In genomic region chr15:52439470-52439869, GRCh38 we compare ENCODE assay signal across 18 cellular contexts.
A peak's percentile ranks its signal among the peaks of the same experiment; 100 is the strongest.
DNase-seq lines count a peak whose midpoint lies in the region; ATAC-seq and TF ChIP-seq lines count a peak whose summit lies in the region.
"Had no signal": no experiment of that assay in that cellular context is flagged by ENCODE, and none has a peak within 500 bp of the region (broad histone marks: within the 10 kb centered on the region; RNA-seq: fewer than 3 reads in every experiment).

No MANE protein-coding gene starts in this region.

- H3K27me3 ChIP-seq in foreskin keratinocyte, result no peaks in the 10 kb centered on the region
- H3K27me3 ChIP-seq in subcutaneous abdominal adipose tissue (ENCODE audit: control insufficient read depth in 5 of 5, insufficient read depth in 4 of 5, low read length in 5 of 5), result no peaks in the 10 kb centered on the region

- H3K9me3 Mint-ChIP-seq in natural killer cell, result no peaks in the 10 kb centered on the region
- H3K9me3 Mint-ChIP-seq in natural killer cell treated with Interleukin-12 subunit alpha and Interleukin-12 subunit beta and Interleukin-15 and Interleukin-18, amount 100 ng/mL, for 72 hours, result no peaks in the 10 kb centered on the region
- no peaks in the 10 kb centered on the region for H3K9me3 Mint-ChIP-seq in activated T-helper 17 cell treated with anti-CD3 and anti-CD28 coated beads, Interleukin-2, amount 50 U/mL, for 72 hours
- H3K9me3 Mint-ChIP-seq in stimulated activated memory B cell treated with anti-CD40 and anti-IgM and Interleukin-4, amounts not matched to agents 10 μg/mL and 1 μg/mL and 100 μg/mL, for 72 hours, result no peaks in the 10 kb centered on the region

- no peak for ATAC-seq in natural killer cell
- no peak for ATAC-seq in natural killer cell treated with Interleukin-12 subunit alpha and Interleukin-12 subunit beta and Interleukin-15 and Interleukin-18, amount 100 ng/mL, for 72 hours
- ATAC-seq in activated T-helper 17 cell treated with anti-CD3 and anti-CD28 coated beads, Interleukin-2, amount 50 U/mL, for 72 hours (replicated peaks), result no peak
- no peak for ATAC-seq in foreskin keratinocyte
- ATAC-seq in stimulated activated memory B cell treated with anti-CD40 and anti-IgM and Interleukin-4, amounts not matched to agents 10 μg/mL and 1 μg/mL and 100 μg/mL, for 72 hours, result no peak

- H3K4me1 Mint-ChIP-seq in natural killer cell, result peaks cover 41 to 42% of the 10 kb centered on the region in 2 donors
- H3K4me1 Mint-ChIP-seq in natural killer cell treated with Interleukin-12 subunit alpha and Interleukin-12 subunit beta and Interleukin-15 and Interleukin-18, amount 100 ng/mL, for 72 hours (ENCODE audit: low read depth in 2 of 2), result peaks cover 33 to 35% of the 10 kb centered on the region in 2 donors
- peaks cover 42% of the 10 kb centered on the region for H3K4me1 Mint-ChIP-seq in activated T-helper 17 cell treated with anti-CD3 and anti-CD28 coated beads, Interleukin-2, amount 50 U/mL, for 72 hours
- H3K4me1 Mint-ChIP-seq in stimulated activated memory B cell treated with anti-CD40 and anti-IgM and Interleukin-4, amounts not matched to agents 10 μg/mL and 1 μg/mL and 100 μg/mL, for 72 hours, result peaks cover 24% of the 10 kb centered on the region

- H3K27ac ChIP-seq in foreskin keratinocyte (peak overlapping the region; percentile 39), subcutaneous abdominal adipose tissue (ENCODE audit: low read depth, low read length) (peak overlapping the region; percentile 77)

- intact Hi-C loops in natural killer cell (cut with micrococcal nuclease), result no loop called here

- H3K9ac ChIP-seq in subcutaneous abdominal adipose tissue (ENCODE audit: low read length in 5 of 5), result no peak overlapping the region

- H3K27me3 Mint-ChIP-seq in natural killer cell (ENCODE audit: low read depth in 2 of 2), result no peaks in the 10 kb centered on the region
- no peaks in the 10 kb centered on the region for H3K27me3 Mint-ChIP-seq in natural killer cell treated with Interleukin-12 subunit alpha and Interleukin-12 subunit beta and Interleukin-15 and Interleukin-18, amount 100 ng/mL, for 72 hours
- H3K27me3 Mint-ChIP-seq in activated T-helper 17 cell treated with anti-CD3 and anti-CD28 coated beads, Interleukin-2, amount 50 U/mL, for 72 hours, result no peaks in the 10 kb centered on the region
- no peaks in the 10 kb centered on the region for H3K27me3 Mint-ChIP-seq in stimulated activated memory B cell treated with anti-CD40 and anti-IgM and Interleukin-4, amounts not matched to agents 10 μg/mL and 1 μg/mL and 100 μg/mL, for 72 hours

- TF ChIP-seq CTCF in natural killer cell (IDR thresholded peaks at IDR 0.05) (no peak), foreskin keratinocyte (conservative IDR thresholded peaks at IDR 0.05) (no peak)

- no peaks in the 10 kb centered on the region for H3K36me3 Mint-ChIP-seq in natural killer cell
- H3K36me3 Mint-ChIP-seq in natural killer cell treated with Interleukin-12 subunit alpha and Interleukin-12 subunit beta and Interleukin-15 and Interleukin-18, amount 100 ng/mL, for 72 hours, result no peaks in the 10 kb centered on the region
- no peaks in the 10 kb centered on the region for H3K36me3 Mint-ChIP-seq in activated T-helper 17 cell treated with anti-CD3 and anti-CD28 coated beads, Interleukin-2, amount 50 U/mL, for 72 hours (ENCODE audit: low read depth)
- peaks cover 7% of the 10 kb centered on the region for H3K36me3 Mint-ChIP-seq in stimulated activated memory B cell treated with anti-CD40 and anti-IgM and Interleukin-4, amounts not matched to agents 10 μg/mL and 1 μg/mL and 100 μg/mL, for 72 hours

- DNase-seq in natural killer cell (no peak), foreskin keratinocyte (no peak), globus pallidus (ENCODE audit: low spot score) (no peak), putamen (ENCODE audit: low spot score) (no peak)
- no peak for DNase-seq in natural killer cell treated with Interleukin-12 subunit alpha and Interleukin-12 subunit beta and Interleukin-15 and Interleukin-18, amount 100 ng/mL, for 72 hours (ENCODE audit: low spot score)
- DNase-seq: ACHN, AML-193, DMS53, H7, IMR-90, Kasumi-1, NCI-H1105, NCI-H1694, NCI-H510A treated with DMSO at 0.1 percent for 48 hours, SHP77 treated with DMSO at 0.1 percent for 48 hours had no signal

- H3K36me3 ChIP-seq in subcutaneous abdominal adipose tissue (ENCODE audit: control insufficient read depth in 5 of 5, insufficient read depth in 5 of 5, low read length in 5 of 5), result no peaks in the 10 kb centered on the region

- no peaks in the 10 kb centered on the region for H3K9me3 ChIP-seq in subcutaneous abdominal adipose tissue (ENCODE audit: control insufficient read depth in 5 of 5, low read length in 5 of 5)

- no peak overlapping the region for H3K4me3 Mint-ChIP-seq in natural killer cell
- H3K4me3 Mint-ChIP-seq in natural killer cell treated with Interleukin-12 subunit alpha and Interleukin-12 subunit beta and Interleukin-15 and Interleukin-18, amount 100 ng/mL, for 72 hours, result no peak overlapping the region
- no peak overlapping the region for H3K4me3 Mint-ChIP-seq in activated T-helper 17 cell treated with anti-CD3 and anti-CD28 coated beads, Interleukin-2, amount 50 U/mL, for 72 hours
- no peak overlapping the region for H3K4me3 Mint-ChIP-seq in stimulated activated memory B cell treated with anti-CD40 and anti-IgM and Interleukin-4, amounts not matched to agents 10 μg/mL and 1 μg/mL and 100 μg/mL, for 72 hours

- H3K4me3 ChIP-seq in subcutaneous abdominal adipose tissue (ENCODE audit: low read depth in 1 of 5, low read length in 5 of 5), result no peak overlapping the region

- H3K27ac Mint-ChIP-seq in natural killer cell, result peak overlapping the region; percentile 2 to 19
- H3K27ac Mint-ChIP-seq in natural killer cell treated with Interleukin-12 subunit alpha and Interleukin-12 subunit beta and Interleukin-15 and Interleukin-18, amount 100 ng/mL, for 72 hours, result peak overlapping the region in 1 of 2 donors; percentile 2
- peak overlapping the region; percentile 32 for H3K27ac Mint-ChIP-seq in activated T-helper 17 cell treated with anti-CD3 and anti-CD28 coated beads, Interleukin-2, amount 50 U/mL, for 72 hours
- H3K27ac Mint-ChIP-seq in stimulated activated memory B cell treated with anti-CD40 and anti-IgM and Interleukin-4, amounts not matched to agents 10 μg/mL and 1 μg/mL and 100 μg/mL, for 72 hours, result no peak overlapping the region

- H3K4me1 ChIP-seq in foreskin keratinocyte (peaks cover 33% of the 10 kb centered on the region), subcutaneous abdominal adipose tissue (ENCODE audit: control insufficient read depth in 5 of 5, insufficient read depth in 5 of 5, low read length in 5 of 5) (peaks cover 0 to 41% (median 28%) of the 10 kb centered on the region in 5 donors)
